ENCODE assay signal across 22 cellular contexts in genomic region chr11:18369398-18369797, GRCh38. TPM values are rescaled to one million over a fixed set of nuclear protein-coding genes. Genes with fewer than 3 reads are reported as not detected.
DNase-seq lines count a peak whose midpoint lies in the region; ATAC-seq, FAIRE-seq and TF ChIP-seq lines count a peak whose summit lies in the region.
"Had no signal": no experiment of that assay in that cellular context is flagged by ENCODE, and none has a peak within 500 bp of the region (broad histone marks: within the 10 kb centered on the region; RNA-seq: fewer than 3 reads in every experiment).

No MANE protein-coding gene starts in this region.

- intact Hi-C loops in CD4-positive, alpha-beta memory T cell (cut with micrococcal nuclease) = no loop called here

- peaks cover 55% of the 10 kb centered on the region for H3K4me1 ChIP-seq in BLaER1
- no peaks in the 10 kb centered on the region for H3K4me1 ChIP-seq in CD4-positive, alpha-beta memory T cell (ENCODE audit: insufficient read depth, low read length)
- peaks cover 6% of the 10 kb centered on the region for H3K4me1 ChIP-seq in astrocyte (ENCODE audit: insufficient read depth, low read length)
- peaks cover 0 to 5% (median 0%) of the 10 kb centered on the region in 4 donors for H3K4me1 ChIP-seq in Peyer's patch
- H3K4me1 ChIP-seq: A549 had no signal

- peaks cover 11 to 18% (median 14%) of the 10 kb centered on the region in 4 donors for H3K4me1 Mint-ChIP-seq in CD4-positive, alpha-beta memory T cell
- H3K4me1 Mint-ChIP-seq in astrocyte (ENCODE audit: low read depth, unreplicated experiment) = peaks cover 19% of the 10 kb centered on the region
- peaks cover 28% of the 10 kb centered on the region for H3K4me1 Mint-ChIP-seq in osteocyte (ENCODE audit: unreplicated experiment)
- H3K4me1 Mint-ChIP-seq: H9 had no signal

- no peak overlapping the region for H3K4me3 Mint-ChIP-seq in CD4-positive, alpha-beta memory T cell
- H3K4me3 Mint-ChIP-seq in astrocyte (ENCODE audit: unreplicated experiment) (no peak overlapping the region), osteocyte (ENCODE audit: unreplicated experiment) (no peak overlapping the region)
- H3K4me3 Mint-ChIP-seq: H9 had no signal

- no peak for TF ChIP-seq POLR2A in Peyer's patch (IDR thresholded peaks at IDR 0.05)

- FAIRE-seq in astrocyte (lab: Jason Lieb, UNC) = no peak
- FAIRE-seq: A549, HTR-8/SVneo had no signal

- no peaks in the 10 kb centered on the region for H3K79me2 ChIP-seq in astrocyte (ENCODE audit: insufficient read depth, low read length)

- H3K27me3 Mint-ChIP-seq in CD4-positive, alpha-beta memory T cell = no peaks in the 10 kb centered on the region
- H3K27me3 Mint-ChIP-seq in astrocyte (ENCODE audit: low read depth, unreplicated experiment) (no peaks in the 10 kb centered on the region), osteocyte (ENCODE audit: unreplicated experiment) (no peaks in the 10 kb centered on the region)

- H3K9ac ChIP-seq in BLaER1 = no peak overlapping the region
- H3K9ac ChIP-seq in astrocyte (ENCODE audit: low read length) = no peak overlapping the region

- peak overlapping the region in 5 of 7 donors; percentile 39 to 83 (median 70) for H3K27ac Mint-ChIP-seq in CD4-positive, alpha-beta memory T cell
- H3K27ac Mint-ChIP-seq in astrocyte (ENCODE audit: unreplicated experiment) (peak overlapping the region; percentile 53), osteocyte (ENCODE audit: unreplicated experiment) (peak overlapping the region; percentile 62)
- H3K27ac Mint-ChIP-seq: H9 had no signal

- no peaks in the 10 kb centered on the region for H4K20me1 ChIP-seq in BLaER1
- no peaks in the 10 kb centered on the region for H4K20me1 ChIP-seq in astrocyte (ENCODE audit: insufficient read depth, low read length)

- CTCF ChIA-PET in CD4-positive, alpha-beta memory T cell (lab: Charles Lee; ENCODE audit: partially characterized antibody) = no interaction called here

- TF ChIP-seq CTCF in astrocyte (IDR thresholded peaks at IDR 0.05; ENCODE audit: insufficient read depth, low read depth, low read length) (no peak), osteocyte (IDR thresholded peaks at IDR 0.05) (no peak), Peyer's patch (IDR thresholded peaks at IDR 0.05) (no peak)

- H3K27me3 ChIP-seq in BLaER1 (no peaks in the 10 kb centered on the region), astrocyte (ENCODE audit: insufficient read depth, low read length) (no peaks in the 10 kb centered on the region), Peyer's patch (no peaks in the 10 kb centered on the region)
- H3K27me3 ChIP-seq in CD4-positive, alpha-beta memory T cell (ENCODE audit: insufficient read depth, low read length) = no peaks in the 10 kb centered on the region
- H3K27me3 ChIP-seq: SJSA1 had no signal

- peaks cover 11 to 30% of the 10 kb centered on the region in 2 donors for H3K36me3 Mint-ChIP-seq in CD4-positive, alpha-beta memory T cell
- H3K36me3 Mint-ChIP-seq in astrocyte (ENCODE audit: low read depth, unreplicated experiment) (peaks cover 2% of the 10 kb centered on the region), osteocyte (ENCODE audit: unreplicated experiment) (peaks cover 34% of the 10 kb centered on the region)

- no peak overlapping the region for H3K27ac ChIP-seq in BLaER1
- H3K27ac ChIP-seq in CD4-positive, alpha-beta memory T cell (ENCODE audit: low read depth, low read length) = no peak overlapping the region
- no peak overlapping the region for H3K27ac ChIP-seq in astrocyte (ENCODE audit: low read depth, low read length)
- peak overlapping the region in 1 of 4 donors; percentile 25 for H3K27ac ChIP-seq in Peyer's patch
- H3K27ac ChIP-seq: A549, HL-60, SJSA1 had no signal

- H3K36me3 ChIP-seq in BLaER1 (peaks cover 27% of the 10 kb centered on the region), astrocyte (ENCODE audit: insufficient read depth, low read length) (peaks cover 13% of the 10 kb centered on the region), Peyer's patch (peaks cover 0 to 27% (median 0%) of the 10 kb centered on the region in 3 donors)
- H3K36me3 ChIP-seq in CD4-positive, alpha-beta memory T cell (ENCODE audit: insufficient read depth, low read length) = peaks cover 10% of the 10 kb centered on the region

- no peak overlapping the region for H2AFZ ChIP-seq in astrocyte (ENCODE audit: low read depth, low read length)

- no peak for DNase-seq in CD4-positive, alpha-beta memory T cell
- DNase-seq in astrocyte (ENCODE audit: low read depth) = no peak
- peak; percentile 6 for DNase-seq in osteocyte (ENCODE audit: extremely low spot score, unreplicated experiment)
- DNase-seq in SK-N-DZ (ENCODE audit: low spot score) = no peak
- no peak for DNase-seq in GDM1 (lab: John Stamatoyannopoulos, UW)
- no peak for DNase-seq in Peyer's patch
- DNase-seq: DMS79 treated with DMSO at 0.1 percent for 48 hours, H9, MV-4-11, NCI-H1417, NCI-H187 treated with DMSO at 0.1 percent for 48 hours, NCI-H2171, NCI-H748 treated with DMSO at 0.1 percent for 48 hours, PC-3 had no signal

- H3K9me3 ChIP-seq in BLaER1 (no peaks in the 10 kb centered on the region), astrocyte (ENCODE audit: insufficient read depth, low read depth, low read length) (no peaks in the 10 kb centered on the region), Peyer's patch (no peaks in the 10 kb centered on the region)
- H3K9me3 ChIP-seq in CD4-positive, alpha-beta memory T cell (ENCODE audit: control insufficient read depth in 1 of 2, low read length in 2 of 2) = no peaks in the 10 kb centered on the region
- H3K9me3 ChIP-seq: A549, SJSA1 had no signal

- ATAC-seq in HG03378 (IDR thresholded peaks at IDR 0.05; ENCODE audit: unreplicated experiment) = no peak
- ATAC-seq: PC-3 had no signal

- POLR2A ChIA-PET in CD4-positive, alpha-beta memory T cell (lab: Charles Lee; ENCODE audit: partially characterized antibody) = interaction anchor here (2.6 kb wide), 1 partner anchor 26 kb away, joined by 13 read pairs; the partner anchor contains the start of gene LDHA

- H3K4me2 ChIP-seq in BLaER1 (0 out of 2 replicates have a peak overlapping the region, but pooled peaks have one; percentile 58), astrocyte (ENCODE audit: low read length) (no peak overlapping the region)
- H3K4me2 ChIP-seq: A549 had no signal

- no peaks in the 10 kb centered on the region for H3K9me3 Mint-ChIP-seq in CD4-positive, alpha-beta memory T cell
- H3K9me3 Mint-ChIP-seq in astrocyte (ENCODE audit: unreplicated experiment) (no peaks in the 10 kb centered on the region), osteocyte (ENCODE audit: unreplicated experiment) (no peaks in the 10 kb centered on the region)
- H3K9me3 Mint-ChIP-seq: H9 had no signal

- no peak overlapping the region for H3K4me3 ChIP-seq in BLaER1
- H3K4me3 ChIP-seq in CD4-positive, alpha-beta memory T cell (ENCODE audit: low read length in 2 of 2) = no peak overlapping the region
- no peak overlapping the region for H3K4me3 ChIP-seq in astrocyte (ENCODE audit: insufficient read depth, low read depth, low read length)
- H3K4me3 ChIP-seq in Peyer's patch = no peak overlapping the region
- H3K4me3 ChIP-seq: A549, SJSA1 had no signal

RNA-seq across cellular contexts. Expression of gene LDHA, which starts 25.0 kb away (rescaled TPM):
- total RNA-seq in CD4-positive, alpha-beta memory T cell = 100 to 1,000 TPM; 131 to 135 TPM
- polyA plus RNA-seq in CD4-positive, alpha-beta memory T cell = 100 to 1,000 TPM; 556 to 720 TPM
- total RNA-seq in astrocyte = 852 and 929 TPM in 2 replicates
- 485 and 491 TPM in 2 replicates for total RNA-seq in osteocyte
- polyA plus RNA-seq in SK-N-DZ (2014; cell fraction: cytosol; rRNA removed) = 454 and 460 TPM in 2 replicates
- polyA plus RNA-seq in SK-N-DZ (2014; cell fraction: nucleus; rRNA removed) = 290 and 350 TPM in 2 replicates
- total RNA-seq in Peyer's patch = 100 to 1,000 TPM; 220 to 579 (median 534) TPM

RNA-seq across cellular contexts. Expression of gene LDHC, which starts 42.7 kb away (rescaled TPM):
- total RNA-seq in CD4-positive, alpha-beta memory T cell = not detected
- not detected for polyA plus RNA-seq in CD4-positive, alpha-beta memory T cell
- total RNA-seq in astrocyte (not detected in 2 replicates), osteocyte (not detected in 2 replicates), Peyer's patch (not detected)
- 1.4 TPM in 1 of 2 replicates, not detected in the other for polyA plus RNA-seq in SK-N-DZ (2014; cell fraction: cytosol; rRNA removed)
- 2.0 TPM in 1 of 2 replicates, not detected in the other for polyA plus RNA-seq in SK-N-DZ (2014; cell fraction: nucleus; rRNA removed)
- total RNA-seq: G401, LHCN-M2 had no signal

RNA-seq across cellular contexts. Expression of gene GTF2H1, which starts 47.0 kb away (rescaled TPM):
- total RNA-seq in CD4-positive, alpha-beta memory T cell = 10 to 100 TPM; 60.1 to 61.6 TPM
- 10 to 100 TPM; 31.8 to 41.6 TPM for polyA plus RNA-seq in CD4-positive, alpha-beta memory T cell
- total RNA-seq in astrocyte (41.5 and 47.8 TPM in 2 replicates), osteocyte (91.1 and 95.1 TPM in 2 replicates), Peyer's patch (10 to 100 TPM; 57.2 to 69.1 (median 63.7) TPM)
- 41.6 and 51.7 TPM in 2 replicates for polyA plus RNA-seq in SK-N-DZ (2014; cell fraction: cytosol; rRNA removed)
- 48.6 and 69.7 TPM in 2 replicates for polyA plus RNA-seq in SK-N-DZ (2014; cell fraction: nucleus; rRNA removed)

RNA-seq across cellular contexts. Expression of gene HPS5, which starts 47.5 kb away (rescaled TPM):
- total RNA-seq in CD4-positive, alpha-beta memory T cell = 10 to 100 TPM; 22.1 to 23.7 TPM
- 10 to 100 TPM; 14.2 to 15.1 TPM for polyA plus RNA-seq in CD4-positive, alpha-beta memory T cell
- total RNA-seq in astrocyte (22.6 and 28.0 TPM in 2 replicates), osteocyte (68.9 and 76.3 TPM in 2 replicates), Peyer's patch (10 to 100 TPM; 17.6 to 49.9 (median 38.0) TPM)
- polyA plus RNA-seq in SK-N-DZ (2014; cell fraction: cytosol; rRNA removed) = 23.0 and 24.0 TPM in 2 replicates
- 19.7 and 72.2 TPM in 2 replicates for polyA plus RNA-seq in SK-N-DZ (2014; cell fraction: nucleus; rRNA removed)
